In the genomic region with DNA sequence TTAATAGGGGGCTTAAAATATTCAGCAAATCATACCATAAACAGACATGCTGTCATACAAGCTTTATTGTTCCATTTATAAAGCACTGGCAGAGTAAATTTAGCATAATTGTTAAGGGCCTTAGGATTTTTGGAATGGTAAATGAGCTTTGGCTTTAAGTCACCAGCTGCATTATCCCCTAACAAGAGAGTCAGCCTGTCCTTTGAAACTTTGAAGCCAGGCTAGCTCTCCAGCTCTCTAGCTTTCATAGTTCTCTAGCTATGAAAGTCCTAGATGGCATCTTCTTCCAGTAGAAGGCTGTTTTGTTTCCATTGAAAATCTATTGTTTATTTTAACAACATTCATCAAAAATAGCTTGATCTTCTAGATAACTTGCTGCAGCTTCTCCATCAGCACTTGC, we compare ENCODE assay signal across 12 cellular contexts.
A peak's percentile ranks its signal among the peaks of the same experiment; 100 is the strongest.
DNase-seq lines count a peak whose midpoint lies in the region; ATAC-seq and TF ChIP-seq lines count a peak whose summit lies in the region.
"Had no signal": no experiment of that assay in that cellular context is flagged by ENCODE, and none has a peak within 500 bp of the region (broad histone marks: within the 10 kb centered on the region; RNA-seq: fewer than 3 reads in every experiment).

No MANE protein-coding gene starts in this region.

- H3K36me3 ChIP-seq in DND-41 (ENCODE audit: insufficient read depth, low read length): no peaks in the 10 kb centered on the region
- H3K36me3 ChIP-seq in Karpas-422 (ENCODE audit: insufficient read depth, low read length): no peaks in the 10 kb centered on the region
- no peaks in the 10 kb centered on the region for H3K36me3 ChIP-seq in parathyroid adenoma (ENCODE audit: control insufficient read depth, insufficient read depth, low read length)

- H3K9me3 ChIP-seq in DND-41 (ENCODE audit: insufficient read depth, low read length, severe bottlenecking): peaks cover 3% of the 10 kb centered on the region
- peaks cover 14% of the 10 kb centered on the region for H3K9me3 ChIP-seq in Karpas-422 (ENCODE audit: low read length)
- H3K9me3 ChIP-seq in parathyroid adenoma (ENCODE audit: control insufficient read depth, low read length): no peaks in the 10 kb centered on the region

- no peaks in the 10 kb centered on the region for H4K20me1 ChIP-seq in DND-41 (ENCODE audit: insufficient read depth, low read length)
- no peaks in the 10 kb centered on the region for H4K20me1 ChIP-seq in Karpas-422 (ENCODE audit: insufficient read depth, low read depth, low read length)

- peak overlapping the region; percentile 4 to 47; a peak in 3 of 4 replicates for H3K4me3 ChIP-seq in DND-41 (ENCODE audit: low read depth in 1 of 2, low read length in 2 of 2)
- peak overlapping the region; percentile 65 for H3K4me3 ChIP-seq in Karpas-422 (ENCODE audit: low read length)
- H3K4me3 ChIP-seq in dorsolateral prefrontal cortex: peak overlapping the region in 43 of 59 donors; percentile 2 to 54 (median 30)
- H3K4me3 ChIP-seq in parathyroid adenoma (ENCODE audit: low read depth, low read length): peak overlapping the region; percentile 12

- H2AFZ ChIP-seq in DND-41 (ENCODE audit: low read depth, low read length): peak overlapping the region; percentile 82
- H2AFZ ChIP-seq in Karpas-422 (ENCODE audit: low read length): peak overlapping the region; percentile 71; the same call in 1 of the 2 replicates
- peak overlapping the region; percentile 44 for H2AFZ ChIP-seq in parathyroid adenoma

- H3K4me1 ChIP-seq in DND-41 (ENCODE audit: insufficient read depth, low read length): peaks cover 14% of the 10 kb centered on the region
- no peaks in the 10 kb centered on the region for H3K4me1 ChIP-seq in Karpas-422 (ENCODE audit: low read length)
- H3K4me1 ChIP-seq in parathyroid adenoma: peaks cover 2% of the 10 kb centered on the region

- H3K79me2 ChIP-seq in DND-41 (ENCODE audit: insufficient read depth, low read length) (no peaks in the 10 kb centered on the region), Karpas-422 (ENCODE audit: low read length) (no peaks in the 10 kb centered on the region), parathyroid adenoma (no peaks in the 10 kb centered on the region)

- ATAC-seq in DND-41 (ENCODE audit: insufficient read depth, low read depth) (peak; percentile 51), GM21447 (IDR thresholded peaks at IDR 0.05; ENCODE audit: unreplicated experiment) (no peak)

- no peaks in the 10 kb centered on the region for H3K9me2 ChIP-seq in Karpas-422 (replicated peaks; ENCODE audit: insufficient read depth, low read length)

- H3K4me2 ChIP-seq in DND-41 (ENCODE audit: insufficient read depth, low read length) (peak overlapping the region; percentile 63), Karpas-422 (ENCODE audit: low read depth, low read length, poor library complexity, severe bottlenecking) (peak overlapping the region; percentile 53), parathyroid adenoma (ENCODE audit: low read length) (peak overlapping the region; percentile 48)

- DNase-seq in DND-41 (no peak), Karpas-422 (no peak), dorsolateral prefrontal cortex (no peak), AG08396 (ENCODE audit: low spot score) (no peak)
- DNase-seq in central memory CD4-positive, alpha-beta T cell: no peak
- no peak for DNase-seq in stimulated activated CD4-positive, alpha-beta T cell treated with anti-CD3 and anti-CD28 coated beads, Interleukin-4, amount 100 ng/mL, for 1 hour
- DNase-seq: dermis blood vessel endothelial cell; GOT3; NCI-H69; stimulated activated CD4-positive, alpha-beta T cell treated with anti-CD3 and anti-CD28 coated beads, Interleukin-1b, Interleukin-23, amount 100 ng/mL, for 48 hours had no signal

- intact Hi-C loops in dorsolateral prefrontal cortex (cut with DNase I): no loop called here

- H3K9ac ChIP-seq in DND-41 (ENCODE audit: low read depth, low read length) (peak overlapping the region; percentile 49), Karpas-422 (ENCODE audit: low read length) (peak overlapping the region; percentile 47), parathyroid adenoma (no peak overlapping the region)

- TF ChIP-seq CTCF in DND-41 (IDR thresholded peaks at IDR 0.05; ENCODE audit: borderline replicate concordance, extremely low read depth, low read length, poor library complexity, severe bottlenecking): no peak
- TF ChIP-seq CTCF in dorsolateral prefrontal cortex (IDR thresholded peaks at IDR 0.05 in 54 of 56, conservative IDR thresholded peaks at IDR 0.05 in 2 of 56; ENCODE audit: low read depth in 1 of 56, partially characterized antibody in 56 of 56): no peak
- TF ChIP-seq CTCF in parathyroid adenoma (IDR thresholded peaks at IDR 0.05): no peak

- no peaks in the 10 kb centered on the region for H3K27me3 ChIP-seq in DND-41 (ENCODE audit: insufficient read depth, low read length, poor library complexity)
- no peaks in the 10 kb centered on the region for H3K27me3 ChIP-seq in Karpas-422 (ENCODE audit: low read length)
- H3K27me3 ChIP-seq in dorsolateral prefrontal cortex: no peaks in the 10 kb centered on the region
- H3K27me3 ChIP-seq in parathyroid adenoma (ENCODE audit: control insufficient read depth, insufficient read depth, low read length): no peaks in the 10 kb centered on the region

- peak overlapping the region; percentile 71 for H3K27ac ChIP-seq in DND-41 (ENCODE audit: low read length)
- no peak overlapping the region for H3K27ac ChIP-seq in Karpas-422 (ENCODE audit: low read length)
- peak overlapping the region in 19 of 59 donors; percentile 1 to 71 (median 25) for H3K27ac ChIP-seq in dorsolateral prefrontal cortex
- peak overlapping the region; percentile 1 for H3K27ac ChIP-seq in parathyroid adenoma

Comparison
In these comparisons a context has a peak if more than half of its experiments do, and no peak if none do; other contexts are left out.
1. H3K4me3 ChIP-seq: peak in every context shown above with its lines; median percentile 65 in Karpas-422; 30 in dorsolateral prefrontal cortex; 26 in DND-41; 12 in parathyroid adenoma.